ENCODE assay signal across 13 cellular contexts in the genomic region with DNA sequence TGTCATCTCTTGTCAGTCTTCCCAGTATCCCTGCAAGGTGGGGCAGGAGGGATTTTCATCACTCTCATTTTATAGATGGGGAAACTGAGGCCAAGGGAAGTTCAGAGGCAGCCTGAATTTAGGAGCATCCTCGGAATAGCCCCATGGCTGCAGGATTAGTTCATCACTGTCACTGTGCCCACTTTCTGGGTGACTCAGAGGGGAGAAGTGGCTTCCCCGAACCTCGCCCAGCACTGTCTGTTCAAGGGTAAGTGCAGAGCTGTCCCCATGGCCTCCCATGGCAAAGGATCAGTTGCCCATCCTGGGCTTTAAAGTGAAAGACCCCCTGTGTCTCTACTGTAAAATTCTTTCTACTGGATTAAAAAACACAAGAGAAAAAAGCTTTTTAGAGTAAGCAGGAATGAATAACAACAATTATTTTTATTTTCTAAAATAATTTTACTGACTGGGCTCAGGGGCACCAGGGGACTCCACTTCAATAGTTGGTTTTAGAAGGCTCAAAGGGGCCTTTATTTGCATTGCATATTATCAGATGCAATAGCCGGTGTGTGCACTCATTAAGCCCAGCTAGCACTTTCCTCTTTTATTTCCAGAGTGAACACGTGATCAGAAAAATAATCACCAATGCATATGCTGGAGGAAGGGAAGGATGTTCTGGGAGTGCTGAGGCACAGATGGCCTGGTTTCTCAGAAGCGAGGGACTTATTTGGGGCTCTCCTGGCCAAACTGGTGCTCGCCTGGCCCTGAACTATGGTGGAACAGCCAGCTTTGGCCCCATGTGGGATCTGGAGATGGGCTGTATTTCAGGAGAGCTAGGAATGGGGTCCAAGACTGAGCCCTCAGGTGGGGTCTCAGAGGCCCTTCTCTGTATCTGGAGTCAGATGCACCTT.
DNase-seq lines count a peak whose midpoint lies in the region; ATAC-seq and TF ChIP-seq lines count a peak whose summit lies in the region.
"Had no signal": no experiment of that assay in that cellular context is flagged by ENCODE, and none has a peak within 500 bp of the region (broad histone marks: within the 10 kb centered on the region; RNA-seq: fewer than 3 reads in every experiment).

No MANE protein-coding gene starts in this region.

- H3K4me1 Mint-ChIP-seq in HFFc6 (ENCODE audit: low read depth): peaks cover 8% of the 10 kb centered on the region

- ATAC-seq in HG02678 (IDR thresholded peaks at IDR 0.05; ENCODE audit: unreplicated experiment) (no peak), HG03565 (IDR thresholded peaks at IDR 0.05; ENCODE audit: unreplicated experiment) (no peak)

- no peaks in the 10 kb centered on the region; the same call in 1 of the 2 replicates for H3K9me3 Mint-ChIP-seq in HFFc6
- H3K9me3 Mint-ChIP-seq: activated B cell treated with CpG ODN at 0.5 μM for 24 hours; activated CD4-positive, alpha-beta memory T cell treated with anti-CD3 and anti-CD28 coated beads for 36 hours had no signal

- H3K4me3 Mint-ChIP-seq in HFFc6: no peak overlapping the region
- H3K4me3 Mint-ChIP-seq: activated B cell treated with CpG ODN at 0.5 μM for 24 hours; activated CD4-positive, alpha-beta memory T cell treated with anti-CD3 and anti-CD28 coated beads for 36 hours had no signal

- H3K36me3 Mint-ChIP-seq in HFFc6 (ENCODE audit: low read depth): no peaks in the 10 kb centered on the region
- H3K36me3 Mint-ChIP-seq: activated CD4-positive, alpha-beta memory T cell treated with anti-CD3 and anti-CD28 coated beads for 36 hours had no signal

- intact Hi-C loops in posterior vena cava (cut with DNase I): loop anchor here in 1 of 2 donors (10.0 kb wide), 1 partner anchor 266 kb away; a partner anchor contains a TSS

- H3K27ac Mint-ChIP-seq in HFFc6: no peak overlapping the region
- H3K27ac Mint-ChIP-seq: activated B cell treated with CpG ODN at 0.5 μM for 24 hours; activated CD4-positive, alpha-beta memory T cell treated with anti-CD3 and anti-CD28 coated beads for 36 hours had no signal

- DNase-seq in DMS 273 (lab: John Stamatoyannopoulos, UW; ENCODE audit: unreplicated experiment) (peak; percentile 46), DMS 273 treated with DMSO at 0.1 percent for 48 hours (lab: John Stamatoyannopoulos, UW) (no peak), HFFc6 (peak; percentile 28), cerebellar cortex (ENCODE audit: low spot score) (peak; percentile 81), posterior vena cava (ENCODE audit: low spot score) (peak; percentile 51)
- no peak for DNase-seq in activated T-cell treated with anti-CD3 and anti-CD28 coated beads, Interleukin-2, amount 50 U/mL, for 48 hours
- DNase-seq: activated B cell treated with CpG ODN at 0.5 μM for 24 hours; activated CD4-positive, alpha-beta memory T cell treated with anti-CD3 and anti-CD28 coated beads for 36 hours; kidney glomerular epithelial cell; NCI-H146; NCI-H2171 treated with DMSO at 0.1 percent for 48 hours had no signal

- peaks cover 27% of the 10 kb centered on the region for H3K27me3 Mint-ChIP-seq in HFFc6 (ENCODE audit: insufficient read depth)

- no peak for TF ChIP-seq CTCF in HFFc6 (IDR thresholded peaks at IDR 0.05)

Comparison
In these comparisons a context has a peak if more than half of its experiments do, and no peak if none do; other contexts are left out.
1. DNase-seq: peak in DMS 273 (single experiment), HFFc6 (single experiment), cerebellar cortex (single experiment) and posterior vena cava (single experiment); none in DMS 273 treated with DMSO at 0.1 percent for 48 hours (single experiment) and activated T-cell treated with anti-CD3 and anti-CD28 coated beads, Interleukin-2, amount 50 U/mL, for 48 hours (0 of 2).